ENCODE assay signal across 1 cellular context in genomic region chr19:48362716-48363499, GRCh38.
TF ChIP-seq lines count a peak whose summit lies in the region.

No MANE protein-coding gene starts in this region.

TF ChIP-seq in K562, 482 proteins besides CTCF, POLR2A, EP300 and RAD21 (continued from another document and continues in another):
- peak; percentile 70 for TF ChIP-seq VEZF1 (CRISPR knock-in tag; IDR thresholded peaks at IDR 0.05)
- TF ChIP-seq, protein P1, sequence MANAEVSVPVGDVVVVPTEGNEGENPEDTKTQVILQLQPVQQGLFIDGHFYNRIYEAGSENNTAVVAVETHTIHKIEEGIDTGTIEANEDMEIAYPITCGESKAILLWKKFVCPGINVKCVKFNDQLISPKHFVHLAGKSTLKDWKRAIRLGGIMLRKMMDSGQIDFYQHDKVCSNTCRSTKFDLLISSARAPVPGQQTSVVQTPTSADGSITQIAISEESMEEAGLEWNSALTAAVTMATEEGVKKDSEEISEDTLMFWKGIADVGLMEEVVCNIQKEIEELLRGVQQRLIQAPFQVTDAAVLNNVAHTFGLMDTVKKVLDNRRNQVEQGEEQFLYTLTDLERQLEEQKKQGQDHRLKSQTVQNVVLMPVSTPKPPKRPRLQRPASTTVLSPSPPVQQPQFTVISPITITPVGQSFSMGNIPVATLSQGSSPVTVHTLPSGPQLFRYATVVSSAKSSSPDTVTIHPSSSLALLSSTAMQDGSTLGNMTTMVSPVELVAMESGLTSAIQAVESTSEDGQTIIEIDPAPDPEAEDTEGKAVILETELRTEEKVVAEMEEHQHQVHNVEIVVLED (CRISPR knock-in tag; IDR thresholded peaks at IDR 0.05) = peak; percentile 57; the same call in 1 of the 2 replicates
- TF ChIP-seq, protein P2, sequence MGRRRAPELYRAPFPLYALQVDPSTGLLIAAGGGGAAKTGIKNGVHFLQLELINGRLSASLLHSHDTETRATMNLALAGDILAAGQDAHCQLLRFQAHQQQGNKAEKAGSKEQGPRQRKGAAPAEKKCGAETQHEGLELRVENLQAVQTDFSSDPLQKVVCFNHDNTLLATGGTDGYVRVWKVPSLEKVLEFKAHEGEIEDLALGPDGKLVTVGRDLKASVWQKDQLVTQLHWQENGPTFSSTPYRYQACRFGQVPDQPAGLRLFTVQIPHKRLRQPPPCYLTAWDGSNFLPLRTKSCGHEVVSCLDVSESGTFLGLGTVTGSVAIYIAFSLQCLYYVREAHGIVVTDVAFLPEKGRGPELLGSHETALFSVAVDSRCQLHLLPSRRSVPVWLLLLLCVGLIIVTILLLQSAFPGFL (CRISPR knock-in tag; IDR thresholded peaks at IDR 0.05) = no peak
- no peak for TF ChIP-seq TAF7 (tag; IDR thresholded peaks at IDR 0.05)
- no peak for TF ChIP-seq BDP1 (IDR thresholded peaks at IDR 0.05; ENCODE audit: insufficient read depth, insufficient read length)
- peak; percentile 67; the same call in 1 of the 2 replicates for TF ChIP-seq BCL6 (CRISPR knock-in tag; IDR thresholded peaks at IDR 0.05)
- TF ChIP-seq, protein P3, sequence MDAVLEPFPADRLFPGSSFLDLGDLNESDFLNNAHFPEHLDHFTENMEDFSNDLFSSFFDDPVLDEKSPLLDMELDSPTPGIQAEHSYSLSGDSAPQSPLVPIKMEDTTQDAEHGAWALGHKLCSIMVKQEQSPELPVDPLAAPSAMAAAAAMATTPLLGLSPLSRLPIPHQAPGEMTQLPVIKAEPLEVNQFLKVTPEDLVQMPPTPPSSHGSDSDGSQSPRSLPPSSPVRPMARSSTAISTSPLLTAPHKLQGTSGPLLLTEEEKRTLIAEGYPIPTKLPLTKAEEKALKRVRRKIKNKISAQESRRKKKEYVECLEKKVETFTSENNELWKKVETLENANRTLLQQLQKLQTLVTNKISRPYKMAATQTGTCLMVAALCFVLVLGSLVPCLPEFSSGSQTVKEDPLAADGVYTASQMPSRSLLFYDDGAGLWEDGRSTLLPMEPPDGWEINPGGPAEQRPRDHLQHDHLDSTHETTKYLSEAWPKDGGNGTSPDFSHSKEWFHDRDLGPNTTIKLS (IDR thresholded peaks at IDR 0.05; ENCODE audit: borderline replicate concordance, low read depth) = peak; percentile 92
- TF ChIP-seq NFE2 (IDR thresholded peaks at IDR 0.05; ENCODE audit: low read depth) = no peak
- TF ChIP-seq RB1 (IDR thresholded peaks at IDR 0.05; ENCODE audit: low read depth) = peak; percentile 61; the same call in 1 of the 2 replicates
- TF ChIP-seq OTX1 (CRISPR knock-in tag; IDR thresholded peaks at IDR 0.05) = peak; percentile 49; the same call in 1 of the 2 replicates
- TF ChIP-seq NONO (IDR thresholded peaks at IDR 0.05; ENCODE audit: low read depth in 2 of 2, low read length in 1 of 2) = no peak
- no peak for TF ChIP-seq PHF20 (IDR thresholded peaks at IDR 0.05; ENCODE audit: partially characterized antibody)
- TF ChIP-seq, protein P4, sequence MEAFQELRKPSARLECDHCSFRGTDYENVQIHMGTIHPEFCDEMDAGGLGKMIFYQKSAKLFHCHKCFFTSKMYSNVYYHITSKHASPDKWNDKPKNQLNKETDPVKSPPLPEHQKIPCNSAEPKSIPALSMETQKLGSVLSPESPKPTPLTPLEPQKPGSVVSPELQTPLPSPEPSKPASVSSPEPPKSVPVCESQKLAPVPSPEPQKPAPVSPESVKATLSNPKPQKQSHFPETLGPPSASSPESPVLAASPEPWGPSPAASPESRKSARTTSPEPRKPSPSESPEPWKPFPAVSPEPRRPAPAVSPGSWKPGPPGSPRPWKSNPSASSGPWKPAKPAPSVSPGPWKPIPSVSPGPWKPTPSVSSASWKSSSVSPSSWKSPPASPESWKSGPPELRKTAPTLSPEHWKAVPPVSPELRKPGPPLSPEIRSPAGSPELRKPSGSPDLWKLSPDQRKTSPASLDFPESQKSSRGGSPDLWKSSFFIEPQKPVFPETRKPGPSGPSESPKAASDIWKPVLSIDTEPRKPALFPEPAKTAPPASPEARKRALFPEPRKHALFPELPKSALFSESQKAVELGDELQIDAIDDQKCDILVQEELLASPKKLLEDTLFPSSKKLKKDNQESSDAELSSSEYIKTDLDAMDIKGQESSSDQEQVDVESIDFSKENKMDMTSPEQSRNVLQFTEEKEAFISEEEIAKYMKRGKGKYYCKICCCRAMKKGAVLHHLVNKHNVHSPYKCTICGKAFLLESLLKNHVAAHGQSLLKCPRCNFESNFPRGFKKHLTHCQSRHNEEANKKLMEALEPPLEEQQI (IDR thresholded peaks at IDR 0.05) = no peak
- no peak for TF ChIP-seq ZNF507 (tag; conservative IDR thresholded peaks at IDR 0.05)
- no peak for TF ChIP-seq ZNF512 (tag; IDR thresholded peaks at IDR 0.05)
- TF ChIP-seq SMARCC2 (IDR thresholded peaks at IDR 0.05; ENCODE audit: low read depth) = no peak
- no peak for TF ChIP-seq SOX6 (IDR thresholded peaks at IDR 0.05)
- TF ChIP-seq EZH2 (IDR thresholded peaks at IDR 0.05; ENCODE audit: borderline replicate concordance, low read depth, low read length) = no peak
- no peak for TF ChIP-seq POLR3A (IDR thresholded peaks at IDR 0.05; ENCODE audit: borderline replicate concordance, extremely low read depth, insufficient read depth, insufficient read length)
- TF ChIP-seq ATF6 (CRISPR knock-in tag; IDR thresholded peaks at IDR 0.05) = peak; percentile 79; the same call in 1 of the 2 replicates
- TF ChIP-seq MAZ (CRISPR knock-in tag; conservative IDR thresholded peaks at IDR 0.05 in 1 of 2, IDR thresholded peaks at IDR 0.05 in 1 of 2) = peak; percentile 10 to 71; a peak in 3 of 4 replicates
- TF ChIP-seq ZFP36 (IDR thresholded peaks at IDR 0.05; ENCODE audit: low read depth, low read length, partially characterized antibody) = no peak
- no peak for TF ChIP-seq SETDB1 (IDR thresholded peaks at IDR 0.05; ENCODE audit: low read length)
- TF ChIP-seq GTF2E2 (tag; IDR thresholded peaks at IDR 0.05) = no peak
- TF ChIP-seq CBX5 (IDR thresholded peaks at IDR 0.05; ENCODE audit: borderline replicate concordance, low read depth) = no peak
- peak; percentile 78; the same call in 1 of the 2 replicates for TF ChIP-seq ERF (CRISPR knock-in tag; IDR thresholded peaks at IDR 0.05)
- no peak for TF ChIP-seq ARID2 (IDR thresholded peaks at IDR 0.05)
- no peak for TF ChIP-seq TFAM (CRISPR knock-in tag; conservative IDR thresholded peaks at IDR 0.05)
- no peak for TF ChIP-seq HDAC3 (IDR thresholded peaks at IDR 0.05; ENCODE audit: borderline replicate concordance, partially characterized antibody)
- no peak for TF ChIP-seq SMARCE1 (IDR thresholded peaks at IDR 0.05)
- TF ChIP-seq TRIM25 (IDR thresholded peaks at IDR 0.05; ENCODE audit: borderline replicate concordance) = no peak
- no peak for TF ChIP-seq MBD1 (CRISPR knock-in tag; IDR thresholded peaks at IDR 0.05)
- TF ChIP-seq ZBTB8A (IDR thresholded peaks at IDR 0.05; ENCODE audit: partially characterized antibody) = no peak
- no peak for TF ChIP-seq ZNF316 (IDR thresholded peaks at IDR 0.05)
- no peak for TF ChIP-seq KAT7 (CRISPR knock-in tag; IDR thresholded peaks at IDR 0.05; ENCODE audit: borderline replicate concordance)
- no peak for TF ChIP-seq EWSR1 (IDR thresholded peaks at IDR 0.05; ENCODE audit: borderline replicate concordance, low read depth, partially characterized antibody)
- TF ChIP-seq, protein P5, sequence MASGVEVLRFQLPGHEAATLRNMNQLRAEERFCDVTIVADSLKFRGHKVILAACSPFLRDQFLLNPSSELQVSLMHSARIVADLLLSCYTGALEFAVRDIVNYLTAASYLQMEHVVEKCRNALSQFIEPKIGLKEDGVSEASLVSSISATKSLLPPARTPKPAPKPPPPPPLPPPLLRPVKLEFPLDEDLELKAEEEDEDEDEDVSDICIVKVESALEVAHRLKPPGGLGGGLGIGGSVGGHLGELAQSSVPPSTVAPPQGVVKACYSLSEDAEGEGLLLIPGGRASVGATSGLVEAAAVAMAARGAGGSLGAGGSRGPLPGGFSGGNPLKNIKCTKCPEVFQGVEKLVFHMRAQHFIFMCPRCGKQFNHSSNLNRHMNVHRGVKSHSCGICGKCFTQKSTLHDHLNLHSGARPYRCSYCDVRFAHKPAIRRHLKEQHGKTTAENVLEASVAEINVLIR (CRISPR knock-in tag; IDR thresholded peaks at IDR 0.05) = no peak
- no peak for TF ChIP-seq SUPT5H (IDR thresholded peaks at IDR 0.05)
- no peak for TF ChIP-seq HDAC1 (IDR thresholded peaks at IDR 0.05)
- no peak for TF ChIP-seq POLR2AphosphoS5 (IDR thresholded peaks at IDR 0.05; ENCODE audit: control insufficient read depth, insufficient read depth, low read depth, low read length)
- no peak for TF ChIP-seq ZBTB5 (IDR thresholded peaks at IDR 0.05)
- peak; percentile 95 for TF ChIP-seq ZNF766 (CRISPR knock-in tag; conservative IDR thresholded peaks at IDR 0.05)
- TF ChIP-seq ZNF184 (CRISPR knock-in tag; IDR thresholded peaks at IDR 0.05) = no peak
- TF ChIP-seq NR4A1 (CRISPR knock-in tag; IDR thresholded peaks at IDR 0.05) = no peak
- no peak; the same call in 1 of the 2 replicates for TF ChIP-seq NR4A1 (tag; IDR thresholded peaks at IDR 0.05)
- no peak for TF ChIP-seq ZNF324 (CRISPR knock-in tag; IDR thresholded peaks at IDR 0.05)
